ENCODE assay signal across 20 cellular contexts in genomic region chr17:79700574-79700973, GRCh38. TPM values are rescaled to one million over a fixed set of nuclear protein-coding genes. Genes with fewer than 3 reads are reported as not detected.
DNase-seq lines count a peak whose midpoint lies in the region; ATAC-seq, FAIRE-seq and TF ChIP-seq lines count a peak whose summit lies in the region.
"Had no signal": no experiment of that assay in that cellular context is flagged by ENCODE, and none has a peak within 500 bp of the region (broad histone marks: within the 10 kb centered on the region; RNA-seq: fewer than 3 reads in every experiment).

No MANE protein-coding gene starts in this region.

- peak overlapping the region in 4 of 5 experiments; percentile 24 to 85 (median 50) for H3K27ac Mint-ChIP-seq in brain
- H3K27ac Mint-ChIP-seq: CD8-positive, alpha-beta T cell; HFFc6; IgD-negative memory B cell had no signal

- H3K9me3 ChIP-seq in A549 = no peaks in the 10 kb centered on the region
- no peaks in the 10 kb centered on the region for H3K9me3 ChIP-seq in NT2/D1 (ENCODE audit: insufficient read depth, low read length)
- H3K9me3 ChIP-seq: BLaER1 treated with 17β-estradiol and CSF1 and Interleukin-3, amounts not matched to agents 10 nM and 100 nM had no signal

- peak overlapping the region in 1 of 2 experiments; percentile 4; a peak in 1 of 6 replicates for H3K27ac ChIP-seq in A549
- H3K27ac ChIP-seq: 22Rv1; BLaER1 treated with 17β-estradiol and CSF1 and Interleukin-3, amounts not matched to agents 10 nM and 100 nM; KMS-11 had no signal

- H3K36me3 Mint-ChIP-seq in brain = no peaks in the 10 kb centered on the region
- H3K36me3 Mint-ChIP-seq: CD8-positive, alpha-beta T cell; IgD-negative memory B cell had no signal

- DNase-seq in DMS153 (lab: John Stamatoyannopoulos, UW) (peak; percentile 19), DMS153 treated with DMSO at 0.1 percent for 48 hours (lab: John Stamatoyannopoulos, UW; ENCODE audit: unreplicated experiment) (no peak), A549 (ENCODE audit: low read depth in 1 of 2, low spot score in 1 of 2) (peak in 1 of 2 experiments; percentile 55), NT2/D1 (ENCODE audit: low read depth, low spot score) (no peak), GM20000 (ENCODE audit: low spot score) (no peak), KG1 (lab: John Stamatoyannopoulos, UW) (no peak)
- DNase-seq: Calu3; CD8-positive, alpha-beta T cell; DMS79; GDM1; HCEC 1CT; HFFc6 had no signal

- peaks cover 30% of the 10 kb centered on the region for H3K4me1 ChIP-seq in A549
- H3K4me1 ChIP-seq in NT2/D1 (ENCODE audit: insufficient read depth, insufficient read length) = peaks cover 13% of the 10 kb centered on the region

- TF ChIP-seq RAD21 in A549 (conservative IDR thresholded peaks at IDR 0.05 in 1 of 2, IDR thresholded peaks at IDR 0.05 in 1 of 2) = no peak

- H3K27me3 Mint-ChIP-seq in brain = peaks cover 5% of the 10 kb centered on the region

- CTCF ChIA-PET in A549 (lab: Yijun Ruan, JAX) = no interaction called here

- POLR2A ChIA-PET in A549 (lab: Yijun Ruan, JAX) = no interaction called here

- H3K27me3 ChIP-seq in NT2/D1 (ENCODE audit: insufficient read depth, insufficient read length) = no peaks in the 10 kb centered on the region

- TF ChIP-seq POLR2A in A549 (IDR thresholded peaks at IDR 0.05; ENCODE audit: low read length) = no peak

- no peak overlapping the region for H3K4me2 ChIP-seq in A549
- H3K4me2 ChIP-seq: KMS-11 had no signal

- no peak for TF ChIP-seq CTCF in A549 (IDR thresholded peaks at IDR 0.05)
- no peak for TF ChIP-seq CTCF in brain (conservative IDR thresholded peaks at IDR 0.05)
- no peak for TF ChIP-seq CTCF in GM20000 (IDR thresholded peaks at IDR 0.05; ENCODE audit: extremely low read depth, missing control alignments)

- no peak for TF ChIP-seq EP300 in A549 (IDR thresholded peaks at IDR 0.05)

- WGBS in A549 (ENCODE audit: missing lambda C conversion rate) = 42% methylated on average over 5 of the region's 5 CpGs

- peak overlapping the region; percentile 38 for H3K9ac ChIP-seq in NT2/D1 (ENCODE audit: insufficient read length, low read depth)
- H3K9ac ChIP-seq: KMS-11 had no signal

- peak; percentile 31 to 57; a peak in 4 of 6 replicates for ATAC-seq in A549
- no peak for ATAC-seq in HG02973 (IDR thresholded peaks at IDR 0.05; ENCODE audit: unreplicated experiment)
- ATAC-seq: CD8-positive, alpha-beta T cell had no signal

- peaks cover 0 to 3% (median 0%) of the 10 kb centered on the region in 5 experiments for H3K9me3 Mint-ChIP-seq in brain
- H3K9me3 Mint-ChIP-seq: CD8-positive, alpha-beta T cell; HFFc6; IgD-negative memory B cell had no signal

- H3K36me3 ChIP-seq in NT2/D1 (ENCODE audit: insufficient read depth, insufficient read length, low read length) = no peaks in the 10 kb centered on the region
- H3K36me3 ChIP-seq: BLaER1 treated with 17β-estradiol and CSF1 and Interleukin-3, amounts not matched to agents 10 nM and 100 nM had no signal

- H3K4me3 ChIP-seq in A549 = no peak overlapping the region
- H3K4me3 ChIP-seq in NT2/D1 (ENCODE audit: insufficient read length, low read depth) = no peak overlapping the region
- H3K4me3 ChIP-seq: BLaER1 treated with 17β-estradiol and CSF1 and Interleukin-3, amounts not matched to agents 10 nM and 100 nM had no signal

- H3K4me1 Mint-ChIP-seq in brain = peaks cover 42% of the 10 kb centered on the region

- no peak overlapping the region for H3K4me3 Mint-ChIP-seq in brain
- H3K4me3 Mint-ChIP-seq: CD8-positive, alpha-beta T cell; HFFc6; IgD-negative memory B cell had no signal

- no peak for FAIRE-seq in A549 (lab: Jason Lieb, UNC)
- FAIRE-seq: HTR-8/SVneo had no signal

TF ChIP-seq in A549, 52 proteins besides CTCF, POLR2A, EP300 and RAD21:
- TF ChIP-seq CEBPB (IDR thresholded peaks at IDR 0.05) (no peak), ATOH8 (CRISPR knock-in tag; IDR thresholded peaks at IDR 0.05; ENCODE audit: low read depth) (no peak), USF2 (IDR thresholded peaks at IDR 0.05) (no peak)

RNA-seq across cellular contexts. Expression of gene ENPP7, which starts 30.2 kb away (rescaled TPM):
- polyA plus RNA-seq in A549 (2011; rRNA removed) = not detected in 2 replicates
- polyA plus RNA-seq in A549 (2012; cell fraction: cytosol; rRNA removed) = not detected in 2 replicates
- polyA plus RNA-seq in A549 (2012; cell fraction: nucleus; rRNA removed) = not detected in 2 replicates
- polyA plus RNA-seq in A549 (2017; fragmentation: RNase III; extraction: RNeasy Plus Mini Kit Qiagen cat#74134 plus additional on column Dnase treatment) = not detected in 3 replicates
- not detected in 2 replicates for polyA minus RNA-seq in A549 (2011; rRNA and poly(A)+ RNA removed)
- not detected for polyA plus RNA-seq in brain (ENCODE audit: insufficient read depth, low read depth, low replicate concordance)
- polyA plus RNA-seq: AG04450 had no signal
